In genomic region chr20:21632031-21632430, GRCh38 we compare ENCODE assay signal across 1 cellular context.
TF ChIP-seq lines count a peak whose summit lies in the region.

No MANE protein-coding gene starts in this region.

TF ChIP-seq in H1, 55 proteins besides CTCF, POLR2A, EP300 and RAD21 (continued from another document):
- no peak for TF ChIP-seq ATF2 (IDR thresholded peaks at IDR 0.05; ENCODE audit: low read length)
- TF ChIP-seq CEBPB (IDR thresholded peaks at IDR 0.05; ENCODE audit: low read depth, low read length) = no peak
- TF ChIP-seq EGR1 (IDR thresholded peaks at IDR 0.05; ENCODE audit: borderline replicate concordance, low read depth, low read length) = no peak
- TF ChIP-seq NRF1 (IDR thresholded peaks at IDR 0.05; ENCODE audit: low read depth, low read length) = no peak
- no peak for TF ChIP-seq MAFK (IDR thresholded peaks at IDR 0.05; ENCODE audit: low read depth, low read length)
